Comparison of ENCODE assay signal across 1 cellular context in the genomic region with DNA sequence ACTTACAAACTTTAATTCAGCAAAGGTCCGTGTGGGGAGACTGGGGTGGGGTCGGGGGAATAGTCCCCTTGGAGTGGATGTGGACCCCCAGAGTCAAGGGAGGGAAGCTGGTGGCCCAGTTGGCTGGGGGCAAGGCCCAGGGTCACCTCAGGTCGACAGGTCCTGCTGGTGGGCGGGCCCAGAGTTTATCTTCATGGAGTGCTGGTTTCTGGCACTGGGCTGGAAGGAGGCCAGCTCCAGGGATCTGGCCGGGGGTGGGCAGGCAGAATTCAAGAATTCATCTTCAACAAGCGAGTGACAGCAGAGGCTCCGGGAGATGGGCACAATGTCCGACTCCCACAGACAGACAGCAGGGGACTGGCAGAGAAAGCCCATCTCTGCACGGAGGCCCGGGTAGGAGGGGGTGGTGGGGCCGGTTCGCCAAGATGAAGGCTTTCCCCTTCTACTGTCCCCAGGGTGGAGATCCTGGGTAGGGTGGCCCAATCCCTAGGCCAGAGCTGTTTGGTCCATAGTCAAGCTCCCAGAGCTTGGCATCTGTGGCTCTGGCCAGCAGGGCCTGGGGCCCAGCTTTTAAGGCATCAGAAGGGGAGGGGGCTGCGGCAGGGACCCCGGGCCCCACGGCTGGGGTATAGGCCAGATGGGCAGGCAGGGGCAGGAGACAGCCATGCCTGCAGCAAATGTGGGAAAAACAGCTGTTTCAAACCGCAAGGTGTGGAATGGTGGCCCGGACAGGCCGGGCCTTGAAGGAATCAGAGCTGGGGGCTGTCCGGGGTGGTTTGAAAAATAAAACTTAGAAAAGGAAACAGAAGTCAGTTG.
TF ChIP-seq lines count a peak whose summit lies in the region.

No MANE protein-coding gene starts in this region.

TF ChIP-seq in IMR-90, 13 proteins besides CTCF, POLR2A, EP300 and RAD21:
- TF ChIP-seq FOS (IDR thresholded peaks at IDR 0.05; ENCODE audit: low read depth, low read length), result no peak
- no peak for TF ChIP-seq NFE2L2 (IDR thresholded peaks at IDR 0.05; ENCODE audit: low read depth, low read length)
- TF ChIP-seq ELK1 (IDR thresholded peaks at IDR 0.05; ENCODE audit: borderline replicate concordance, low read depth, low read length), result no peak
- no peak for TF ChIP-seq RFX5 (IDR thresholded peaks at IDR 0.05; ENCODE audit: low read depth, low read length)
- no peak for TF ChIP-seq MAZ (IDR thresholded peaks at IDR 0.05; ENCODE audit: borderline replicate concordance, low read depth, low read length)
- no peak for TF ChIP-seq CEBPB (IDR thresholded peaks at IDR 0.05; ENCODE audit: low read depth, low read length)
- TF ChIP-seq MXI1 (IDR thresholded peaks at IDR 0.05; ENCODE audit: borderline replicate concordance, low read depth, low read length), result no peak
- no peak for TF ChIP-seq BHLHE40 (IDR thresholded peaks at IDR 0.05; ENCODE audit: low read depth, low read length)
- no peak for TF ChIP-seq CHD1 (IDR thresholded peaks at IDR 0.05; ENCODE audit: low read depth, low read length)
- no peak for TF ChIP-seq RCOR1 (IDR thresholded peaks at IDR 0.05; ENCODE audit: insufficient replicate concordance, low read length)
- no peak for TF ChIP-seq SMC3 (IDR thresholded peaks at IDR 0.05; ENCODE audit: low read depth, low read length)
- TF ChIP-seq USF2 (IDR thresholded peaks at IDR 0.05; ENCODE audit: low read depth, low read length), result no peak
- TF ChIP-seq MAFK (IDR thresholded peaks at IDR 0.05; ENCODE audit: low read depth, low read length), result no peak
TF ChIP-seq in IMR-90: peak in this region for 0.
